ENCODE assay signal across 15 cellular contexts in the genomic region with DNA sequence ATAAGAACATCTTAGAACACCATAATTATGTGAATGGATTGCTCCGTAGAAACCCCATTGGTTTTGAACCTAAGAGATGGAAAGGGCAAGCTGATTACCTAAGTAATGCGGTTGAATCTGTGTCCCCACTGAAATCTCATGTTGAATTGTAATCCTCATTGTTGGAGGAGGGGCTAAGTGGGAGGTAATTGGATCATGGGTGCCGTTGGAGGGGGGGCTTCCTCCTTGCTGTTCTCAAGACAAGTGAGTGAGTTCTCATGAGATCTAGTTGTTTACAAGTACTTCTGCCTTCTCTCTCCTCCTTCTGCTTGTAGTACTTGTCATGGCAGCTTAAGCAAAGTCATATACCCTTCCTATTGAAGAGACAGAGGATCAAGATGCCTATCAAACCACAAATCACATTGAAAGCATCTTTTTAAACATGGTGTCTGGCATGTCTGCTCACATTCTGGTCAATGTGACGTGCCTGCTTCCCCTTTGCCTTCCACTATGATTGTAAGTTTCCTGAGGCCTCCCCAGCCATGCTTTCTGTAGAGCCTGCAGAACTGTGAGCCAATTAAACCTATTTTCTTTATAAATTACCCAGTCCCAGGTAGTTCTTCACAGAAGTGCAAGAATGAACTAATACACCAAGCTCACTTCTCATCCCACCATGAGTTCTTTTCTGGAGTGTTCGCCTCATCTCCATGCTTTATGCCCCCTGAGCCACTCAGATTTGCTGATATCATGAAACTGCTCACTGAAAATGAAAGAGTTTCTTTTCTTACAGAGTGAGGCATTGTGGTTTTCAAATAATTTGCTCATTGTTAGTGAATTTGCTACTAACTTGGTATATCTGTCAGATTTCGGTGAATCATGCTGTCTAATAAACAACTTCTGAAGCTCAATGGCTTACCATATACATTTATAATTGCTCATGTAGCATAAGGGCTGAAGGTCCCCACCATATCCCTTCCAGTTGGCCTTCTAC. TPM values are rescaled to one million over a fixed set of nuclear protein-coding genes. Genes with fewer than 3 reads are reported as not detected.
A peak's percentile ranks its signal among the peaks of the same experiment; 100 is the strongest.
DNase-seq lines count a peak whose midpoint lies in the region; ATAC-seq and TF ChIP-seq lines count a peak whose summit lies in the region.
"Had no signal": no experiment of that assay in that cellular context is flagged by ENCODE, and none has a peak within 500 bp of the region (broad histone marks: within the 10 kb centered on the region; RNA-seq: fewer than 3 reads in every experiment).

No MANE protein-coding gene starts in this region.

- TF ChIP-seq CTCF in astrocyte of the spinal cord (IDR thresholded peaks at IDR 0.05; ENCODE audit: low read depth, low read length) (no peak), testis (IDR thresholded peaks at IDR 0.05) (no peak)
- no peak for TF ChIP-seq CTCF in activated CD8-positive, alpha-beta T cell treated with anti-CD3 and anti-CD28 coated beads for 36 hours (IDR thresholded peaks at IDR 0.05)

- no peak overlapping the region for H3K4me3 Mint-ChIP-seq in activated CD8-positive, alpha-beta T cell treated with anti-CD3 and anti-CD28 coated beads for 36 hours
- H3K4me3 Mint-ChIP-seq: neural crest cell had no signal

- no peak overlapping the region for H3K27ac ChIP-seq in testis
- H3K27ac ChIP-seq: upper lobe of right lung had no signal

- 67 to 77% methylated on average over 6 of the region's 6 CpGs for WGBS in testis, 2 donors

- H3K9me3 ChIP-seq in testis: no peaks in the 10 kb centered on the region
- H3K9me3 ChIP-seq: upper lobe of right lung had no signal

- H3K4me1 Mint-ChIP-seq in activated CD8-positive, alpha-beta T cell treated with anti-CD3 and anti-CD28 coated beads for 36 hours (ENCODE audit: low read depth): no peaks in the 10 kb centered on the region
- H3K4me1 Mint-ChIP-seq: neural crest cell had no signal

- intact Hi-C loops in activated CD8-positive, alpha-beta T cell treated with anti-CD3 and anti-CD28 coated beads for 36 hours (cut with micrococcal nuclease): no loop called here
- intact Hi-C loops in testis (cut with DNase I; ENCODE audit: low total_unique reads): no loop called here

- H3K27ac Mint-ChIP-seq in activated CD8-positive, alpha-beta T cell treated with anti-CD3 and anti-CD28 coated beads for 36 hours: no peak overlapping the region

- POLR2A ChIA-PET in activated CD8-positive, alpha-beta T cell treated with anti-CD3 and anti-CD28 coated beads for 36 hours (lab: Charles Lee): no interaction called here

- no peak for TF ChIP-seq POLR2A in testis (IDR thresholded peaks at IDR 0.05)

- no peaks in the 10 kb centered on the region for H3K27me3 ChIP-seq in testis
- H3K27me3 ChIP-seq: upper lobe of right lung had no signal

- no peaks in the 10 kb centered on the region for H3K36me3 Mint-ChIP-seq in activated CD8-positive, alpha-beta T cell treated with anti-CD3 and anti-CD28 coated beads for 36 hours (ENCODE audit: low read depth)

- peaks cover 4% of the 10 kb centered on the region for H3K27me3 Mint-ChIP-seq in activated CD8-positive, alpha-beta T cell treated with anti-CD3 and anti-CD28 coated beads for 36 hours

- H3K9me3 Mint-ChIP-seq in activated CD8-positive, alpha-beta T cell treated with anti-CD3 and anti-CD28 coated beads for 36 hours: peaks cover 2% of the 10 kb centered on the region

- ATAC-seq in GM18520 (IDR thresholded peaks at IDR 0.05; ENCODE audit: unreplicated experiment) (peak; percentile 90), GM21619 (IDR thresholded peaks at IDR 0.05; ENCODE audit: unreplicated experiment) (peak; percentile 87), HG03175 (IDR thresholded peaks at IDR 0.05; ENCODE audit: unreplicated experiment) (peak; percentile 77)
- ATAC-seq in activated CD8-positive, alpha-beta T cell treated with anti-CD3 and anti-CD28 coated beads for 36 hours: no peak
- ATAC-seq: upper lobe of right lung had no signal

- no peaks in the 10 kb centered on the region for H3K4me1 ChIP-seq in testis
- H3K4me1 ChIP-seq: upper lobe of right lung had no signal

- H3K4me3 ChIP-seq in astrocyte of the spinal cord (ENCODE audit: low read depth, low read length) (no peak overlapping the region), testis (no peak overlapping the region)
- H3K4me3 ChIP-seq: upper lobe of right lung had no signal

- in situ Hi-C loops in astrocyte of the spinal cord (cut with HindIII; ENCODE audit: low sequenced_read_pairs): no loop called here

- CTCF ChIA-PET in activated CD8-positive, alpha-beta T cell treated with anti-CD3 and anti-CD28 coated beads for 36 hours (lab: Charles Lee): no interaction called here

- no peaks in the 10 kb centered on the region for H3K36me3 ChIP-seq in testis (ENCODE audit: low read depth, missing control alignments)
- H3K36me3 ChIP-seq: upper lobe of right lung had no signal

- DNase-seq in astrocyte of the spinal cord (ENCODE audit: low read depth, low spot score): peak; percentile 57
- no peak for DNase-seq in activated CD8-positive, alpha-beta T cell treated with anti-CD3 and anti-CD28 coated beads for 36 hours
- no peak for DNase-seq in cerebellar cortex (ENCODE audit: low spot score)
- no peak for DNase-seq in testis
- no peak for DNase-seq in SIG-M5 (lab: John Stamatoyannopoulos, UW)
- DNase-seq: activated CD4-positive, CD25-positive, alpha-beta regulatory T cell; COR-L47; OCI-M1; stimulated activated CD4-positive, alpha-beta T cell treated with anti-CD3 and anti-CD28 coated beads, Interleukin-4, amount 100 ng/mL, for 4 hours; upper lobe of right lung had no signal

RNA-seq across cellular contexts. Expression of a gene that starts 23.6 kb away (rescaled TPM):
- not detected for total RNA-seq in activated CD8-positive, alpha-beta T cell treated with anti-CD3 and anti-CD28 coated beads for 36 hours
- 1 to 10 TPM; 2.3 to 2.5 TPM for total RNA-seq in testis
- polyA plus RNA-seq in testis (ENCODE audit: insufficient read depth, low read depth, low replicate concordance): 3.3 TPM
- total RNA-seq: MCF 10A had no signal
